28 cellular contexts compared by ENCODE assay signal in genomic region chr4:122531038-122531437, GRCh38.
DNase-seq lines count a peak whose midpoint lies in the region; ATAC-seq, FAIRE-seq and TF ChIP-seq lines count a peak whose summit lies in the region.
"Had no signal": no experiment of that assay in that cellular context is flagged by ENCODE, and none has a peak within 500 bp of the region (broad histone marks: within the 10 kb centered on the region; RNA-seq: fewer than 3 reads in every experiment).

No MANE protein-coding gene starts in this region.

- no peak overlapping the region for H3K4me2 ChIP-seq in endothelial cell of umbilical vein (ENCODE audit: insufficient read depth, low read length)
- H3K4me2 ChIP-seq: A549, BLaER1 had no signal

- TF ChIP-seq POLR2A in endothelial cell of umbilical vein (IDR thresholded peaks at IDR 0.05; ENCODE audit: low read depth, low read length), result no peak

- no peaks in the 10 kb centered on the region for H3K4me1 ChIP-seq in endothelial cell of umbilical vein (ENCODE audit: control insufficient read depth, extremely low read depth, insufficient read depth, low read length)
- H3K4me1 ChIP-seq: A549, BE2C had no signal

- H4K20me1 ChIP-seq in endothelial cell of umbilical vein (replicated peaks; ENCODE audit: control insufficient read depth, extremely low read depth, insufficient read depth, low read length), result no peaks in the 10 kb centered on the region
- H4K20me1 ChIP-seq: BLaER1 had no signal

- DNase-seq in activated CD4-positive, alpha-beta T cell treated with anti-CD3 and anti-CD28 coated beads for 36 hours, result no peak
- no peak for DNase-seq in activated CD4-positive, alpha-beta T cell treated with anti-CD3 and anti-CD28 coated beads, Interleukin-2, amount 10 ng/mL, durations not matched to agents 7 days and 5 days
- no peak for DNase-seq in activated naive CD4-positive, alpha-beta T cell treated with anti-CD3 and anti-CD28 coated beads for 36 hours
- no peak for DNase-seq in activated naive CD4-positive, alpha-beta T cell (lab: John Stamatoyannopoulos, UW)
- DNase-seq in activated naive CD8-positive, alpha-beta T cell treated with anti-CD3 and anti-CD28 coated beads, Interleukin-2, amount 50 U/mL, for 24 hours, result no peak
- no peak for DNase-seq in activated naive CD8-positive, alpha-beta T cell treated with anti-CD3 and anti-CD28 coated beads for 36 hours
- DNase-seq in endothelial cell of umbilical vein (ENCODE audit: low read depth, low spot score) (no peak), NCI-H1417 treated with DMSO at 0.1 percent for 48 hours (lab: John Stamatoyannopoulos, UW) (no peak)
- DNase-seq: BE2C; C1 segment of cervical spinal cord; CD4-positive, alpha-beta memory T cell; CD4-positive, CD25-positive, alpha-beta regulatory T cell; CD8-positive, alpha-beta memory T cell; COR-L47; DMS 273 treated with DMSO at 0.1 percent for 48 hours; DMS153; DMS53; DMS79; DND-41; EL; GDM1 had no signal

- no peak overlapping the region for H3K4me3 Mint-ChIP-seq in activated CD4-positive, alpha-beta T cell treated with anti-CD3 and anti-CD28 coated beads for 36 hours
- no peak overlapping the region for H3K4me3 Mint-ChIP-seq in activated CD4-positive, alpha-beta T cell treated with anti-CD3 and anti-CD28 coated beads, Interleukin-2, amount 10 ng/mL, durations not matched to agents 7 days and 5 days
- H3K4me3 Mint-ChIP-seq in activated naive CD4-positive, alpha-beta T cell treated with anti-CD3 and anti-CD28 coated beads for 36 hours, result no peak overlapping the region
- H3K4me3 Mint-ChIP-seq in activated naive CD8-positive, alpha-beta T cell treated with anti-CD3 and anti-CD28 coated beads, Interleukin-2, amount 50 U/mL, for 24 hours, result no peak overlapping the region
- H3K4me3 Mint-ChIP-seq in activated naive CD8-positive, alpha-beta T cell treated with anti-CD3 and anti-CD28 coated beads for 36 hours, result no peak overlapping the region
- H3K4me3 Mint-ChIP-seq: CD14-positive monocyte; CD4-positive, alpha-beta memory T cell; CD4-positive, CD25-positive, alpha-beta regulatory T cell; CD8-positive, alpha-beta memory T cell had no signal

- intact Hi-C loops in activated CD4-positive, alpha-beta T cell treated with anti-CD3 and anti-CD28 coated beads for 36 hours (cut with DNase I, micrococcal nuclease), result no loop called here
- intact Hi-C loops in activated naive CD4-positive, alpha-beta T cell treated with anti-CD3 and anti-CD28 coated beads for 36 hours (cut with micrococcal nuclease), result loop anchor here (1.0 kb wide), 1 partner anchor 11 kb away; no protein-coding TSS in a partner anchor
- intact Hi-C loops in endothelial cell of umbilical vein (cut with micrococcal nuclease), result no loop called here

- H3K4me1 Mint-ChIP-seq in activated CD4-positive, alpha-beta T cell treated with anti-CD3 and anti-CD28 coated beads for 36 hours, result peaks cover 44% of the 10 kb centered on the region
- H3K4me1 Mint-ChIP-seq in activated CD4-positive, alpha-beta T cell treated with anti-CD3 and anti-CD28 coated beads, Interleukin-2, amount 10 ng/mL, durations not matched to agents 7 days and 5 days, result no peaks in the 10 kb centered on the region
- peaks cover 62% of the 10 kb centered on the region for H3K4me1 Mint-ChIP-seq in activated naive CD4-positive, alpha-beta T cell treated with anti-CD3 and anti-CD28 coated beads for 36 hours (ENCODE audit: low read depth)
- peaks cover 28% of the 10 kb centered on the region for H3K4me1 Mint-ChIP-seq in activated naive CD8-positive, alpha-beta T cell treated with anti-CD3 and anti-CD28 coated beads, Interleukin-2, amount 50 U/mL, for 24 hours
- no peaks in the 10 kb centered on the region for H3K4me1 Mint-ChIP-seq in activated naive CD8-positive, alpha-beta T cell treated with anti-CD3 and anti-CD28 coated beads for 36 hours
- H3K4me1 Mint-ChIP-seq: CD4-positive, CD25-positive, alpha-beta regulatory T cell had no signal

- H3K4me3 ChIP-seq in endothelial cell of umbilical vein (replicated peaks in 1 of 3; ENCODE audit: insufficient read depth in 1 of 3, low read depth in 1 of 3, low read length in 3 of 3), result no peak overlapping the region
- H3K4me3 ChIP-seq: A549, BLaER1, GM12878 had no signal

- H3K36me3 Mint-ChIP-seq in activated CD4-positive, alpha-beta T cell treated with anti-CD3 and anti-CD28 coated beads for 36 hours (ENCODE audit: low read depth), result peaks cover 8% of the 10 kb centered on the region
- H3K36me3 Mint-ChIP-seq in activated CD4-positive, alpha-beta T cell treated with anti-CD3 and anti-CD28 coated beads, Interleukin-2, amount 10 ng/mL, durations not matched to agents 7 days and 5 days (ENCODE audit: low read depth), result peaks cover 3% of the 10 kb centered on the region
- H3K36me3 Mint-ChIP-seq in activated naive CD4-positive, alpha-beta T cell treated with anti-CD3 and anti-CD28 coated beads for 36 hours (ENCODE audit: low read depth), result peaks cover 20% of the 10 kb centered on the region
- H3K36me3 Mint-ChIP-seq in activated naive CD8-positive, alpha-beta T cell treated with anti-CD3 and anti-CD28 coated beads, Interleukin-2, amount 50 U/mL, for 24 hours (ENCODE audit: low read depth), result peaks cover 6% of the 10 kb centered on the region
- H3K36me3 Mint-ChIP-seq in activated naive CD8-positive, alpha-beta T cell treated with anti-CD3 and anti-CD28 coated beads for 36 hours, result peaks cover 5% of the 10 kb centered on the region
- H3K36me3 Mint-ChIP-seq: CD14-positive monocyte; CD4-positive, alpha-beta memory T cell; CD4-positive, CD25-positive, alpha-beta regulatory T cell had no signal

- CTCF ChIA-PET in activated CD4-positive, alpha-beta T cell treated with anti-CD3 and anti-CD28 coated beads for 36 hours (lab: Charles Lee), result no interaction called here
- CTCF ChIA-PET in activated CD4-positive, alpha-beta T cell treated with anti-CD3 and anti-CD28 coated beads, Interleukin-2, amount 10 ng/mL, durations not matched to agents 7 days and 5 days (lab: Charles Lee), result interaction anchor here (1.4 kb wide), 1 partner anchor 16 kb away, joined by 3 read pairs; no protein-coding TSS in a partner anchor
- CTCF ChIA-PET in activated naive CD4-positive, alpha-beta T cell treated with anti-CD3 and anti-CD28 coated beads for 36 hours (lab: Charles Lee), result no interaction called here
- CTCF ChIA-PET in endothelial cell of umbilical vein (lab: Charles Lee), result no interaction called here

- no TSS peak for BruUV-seq in endothelial cell of umbilical vein (replicated peaks; lab: Mats Ljungman, UMichigan)

- no peak overlapping the region for H3K9ac ChIP-seq in endothelial cell of umbilical vein (replicated peaks; ENCODE audit: extremely low read depth, insufficient read depth, low read length)
- H3K9ac ChIP-seq: BLaER1 had no signal

- H3K79me2 ChIP-seq in endothelial cell of umbilical vein (ENCODE audit: control insufficient read depth, insufficient read depth, low read length), result no peaks in the 10 kb centered on the region

- H3K36me3 ChIP-seq in endothelial cell of umbilical vein (ENCODE audit: control insufficient read depth in 2 of 2, extremely low read depth in 1 of 2, insufficient read depth in 2 of 2, low read length in 2 of 2), result no peaks in the 10 kb centered on the region
- H3K36me3 ChIP-seq: BE2C, BLaER1 had no signal

- no peak overlapping the region for H3K27ac Mint-ChIP-seq in activated CD4-positive, alpha-beta T cell treated with anti-CD3 and anti-CD28 coated beads for 36 hours
- no peak overlapping the region for H3K27ac Mint-ChIP-seq in activated CD4-positive, alpha-beta T cell treated with anti-CD3 and anti-CD28 coated beads, Interleukin-2, amount 10 ng/mL, durations not matched to agents 7 days and 5 days
- H3K27ac Mint-ChIP-seq in activated naive CD4-positive, alpha-beta T cell treated with anti-CD3 and anti-CD28 coated beads for 36 hours, result peak overlapping the region; percentile 20
- H3K27ac Mint-ChIP-seq in activated naive CD8-positive, alpha-beta T cell treated with anti-CD3 and anti-CD28 coated beads, Interleukin-2, amount 50 U/mL, for 24 hours, result no peak overlapping the region
- H3K27ac Mint-ChIP-seq in activated naive CD8-positive, alpha-beta T cell treated with anti-CD3 and anti-CD28 coated beads for 36 hours, result no peak overlapping the region
- H3K27ac Mint-ChIP-seq: CD4-positive, CD25-positive, alpha-beta regulatory T cell had no signal

- no peaks in the 10 kb centered on the region for H3K27me3 Mint-ChIP-seq in activated CD4-positive, alpha-beta T cell treated with anti-CD3 and anti-CD28 coated beads for 36 hours
- no peaks in the 10 kb centered on the region for H3K27me3 Mint-ChIP-seq in activated CD4-positive, alpha-beta T cell treated with anti-CD3 and anti-CD28 coated beads, Interleukin-2, amount 10 ng/mL, durations not matched to agents 7 days and 5 days
- H3K27me3 Mint-ChIP-seq in activated naive CD4-positive, alpha-beta T cell treated with anti-CD3 and anti-CD28 coated beads for 36 hours (ENCODE audit: low read depth), result no peaks in the 10 kb centered on the region
- H3K27me3 Mint-ChIP-seq in activated naive CD8-positive, alpha-beta T cell treated with anti-CD3 and anti-CD28 coated beads, Interleukin-2, amount 50 U/mL, for 24 hours, result peaks cover 3% of the 10 kb centered on the region
- peaks cover 3% of the 10 kb centered on the region for H3K27me3 Mint-ChIP-seq in activated naive CD8-positive, alpha-beta T cell treated with anti-CD3 and anti-CD28 coated beads for 36 hours
- H3K27me3 Mint-ChIP-seq: CD4-positive, alpha-beta memory T cell; CD4-positive, CD25-positive, alpha-beta regulatory T cell; CD8-positive, alpha-beta memory T cell had no signal

- FAIRE-seq in endothelial cell of umbilical vein (lab: Jason Lieb, UNC), result peak; percentile 46
- FAIRE-seq: A549, GM12878, GM12892, GM18507 had no signal

- no peak overlapping the region for H2AFZ ChIP-seq in endothelial cell of umbilical vein (ENCODE audit: low read depth, low read length)

- H3K27me3 ChIP-seq in endothelial cell of umbilical vein (ENCODE audit: control insufficient read depth in 2 of 2, insufficient read depth in 2 of 2, low read length in 2 of 2), result peaks cover 3 to 11% of the 10 kb centered on the region in 2 experiments
- H3K27me3 ChIP-seq: BE2C, BLaER1 had no signal

- H3K9me1 ChIP-seq in endothelial cell of umbilical vein (replicated peaks; ENCODE audit: control insufficient read depth, extremely low read depth, insufficient read depth, low read length), result no peaks in the 10 kb centered on the region

- H3K9me3 Mint-ChIP-seq in activated CD4-positive, alpha-beta T cell treated with anti-CD3 and anti-CD28 coated beads for 36 hours (ENCODE audit: low read depth), result peaks cover 19% of the 10 kb centered on the region
- H3K9me3 Mint-ChIP-seq in activated CD4-positive, alpha-beta T cell treated with anti-CD3 and anti-CD28 coated beads, Interleukin-2, amount 10 ng/mL, durations not matched to agents 7 days and 5 days, result peaks cover 9% of the 10 kb centered on the region
- peaks cover 5% of the 10 kb centered on the region for H3K9me3 Mint-ChIP-seq in activated naive CD4-positive, alpha-beta T cell treated with anti-CD3 and anti-CD28 coated beads for 36 hours
- peaks cover 20% of the 10 kb centered on the region for H3K9me3 Mint-ChIP-seq in activated naive CD8-positive, alpha-beta T cell treated with anti-CD3 and anti-CD28 coated beads, Interleukin-2, amount 50 U/mL, for 24 hours
- H3K9me3 Mint-ChIP-seq in activated naive CD8-positive, alpha-beta T cell treated with anti-CD3 and anti-CD28 coated beads for 36 hours, result peaks cover 3% of the 10 kb centered on the region

- dilution Hi-C loops in endothelial cell of umbilical vein (cut with MboI; ENCODE audit: extremely low pct_ligation_motif_present, low sequenced_read_pairs), result no loop called here

- peak; percentile 69 for ATAC-seq in activated CD4-positive, alpha-beta T cell treated with anti-CD3 and anti-CD28 coated beads for 36 hours
- peak; percentile 42 for ATAC-seq in activated naive CD8-positive, alpha-beta T cell treated with anti-CD3 and anti-CD28 coated beads, Interleukin-2, amount 50 U/mL, for 24 hours
- ATAC-seq: A549, GM12878 had no signal

- POLR2A ChIA-PET in activated CD4-positive, alpha-beta T cell treated with anti-CD3 and anti-CD28 coated beads for 36 hours (lab: Charles Lee), result no interaction called here
- POLR2A ChIA-PET in activated CD4-positive, alpha-beta T cell treated with anti-CD3 and anti-CD28 coated beads, Interleukin-2, amount 10 ng/mL, durations not matched to agents 7 days and 5 days (lab: Charles Lee), result no interaction called here
- POLR2A ChIA-PET in endothelial cell of umbilical vein (lab: Charles Lee), result no interaction called here

- no peak for TF ChIP-seq CTCF in endothelial cell of umbilical vein (IDR thresholded peaks at IDR 0.05; ENCODE audit: extremely low read depth in 1 of 2, insufficient read depth in 1 of 2, low read depth in 1 of 2, low read length in 2 of 2)

- no peak overlapping the region for H3K27ac ChIP-seq in endothelial cell of umbilical vein (ENCODE audit: insufficient read depth, low read depth, low read length)
- H3K27ac ChIP-seq: 22Rv1, A549, BLaER1 had no signal

- H3K9me3 ChIP-seq in endothelial cell of umbilical vein (replicated peaks; ENCODE audit: control insufficient read depth, insufficient read depth, low read length), result no peaks in the 10 kb centered on the region
- H3K9me3 ChIP-seq: A549, BE2C, BLaER1 had no signal
